Comparison of ENCODE assay signal across 16 cellular contexts in the genomic region with DNA sequence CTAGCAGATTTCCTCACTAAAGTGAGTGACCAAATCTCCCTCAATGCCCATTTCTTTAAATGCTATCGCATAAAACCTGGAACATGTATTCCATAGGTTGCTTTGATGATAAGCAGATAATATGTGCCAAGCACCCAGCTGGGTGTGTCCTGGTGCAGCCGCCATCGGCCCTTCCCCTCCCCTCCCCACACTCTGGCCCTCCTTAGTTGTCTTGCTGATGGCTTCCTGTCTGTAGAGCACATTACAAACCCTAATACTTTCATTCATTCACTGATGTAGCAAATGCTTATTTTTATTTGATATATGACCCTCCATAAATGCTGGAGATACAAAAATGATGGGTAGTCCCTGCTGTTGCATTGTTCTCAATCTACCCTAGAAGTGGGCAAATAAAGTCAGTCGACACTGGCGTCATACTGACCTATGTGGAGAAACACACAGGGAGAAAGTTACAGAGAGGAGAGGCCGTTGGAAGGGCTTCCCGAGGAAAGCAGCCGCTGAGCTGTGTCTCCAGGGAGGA. TPM values are rescaled to one million over a fixed set of nuclear protein-coding genes. Genes with fewer than 3 reads are reported as not detected.
DNase-seq lines count a peak whose midpoint lies in the region; ATAC-seq and TF ChIP-seq lines count a peak whose summit lies in the region.
"Had no signal": no experiment of that assay in that cellular context is flagged by ENCODE, and none has a peak within 500 bp of the region (broad histone marks: within the 10 kb centered on the region; RNA-seq: fewer than 3 reads in every experiment).

No MANE protein-coding gene starts in this region.

- peaks cover 70% of the 10 kb centered on the region for H3K4me1 Mint-ChIP-seq in activated CD4-positive, alpha-beta T cell treated with anti-CD3 and anti-CD28 coated beads, Interleukin-2, amount 10 ng/mL, durations not matched to agents 24 days and 14 days
- peaks cover 70% of the 10 kb centered on the region for H3K4me1 Mint-ChIP-seq in nephron progenitor cell

- intact Hi-C loops in activated CD4-positive, alpha-beta T cell treated with anti-CD3 and anti-CD28 coated beads, Interleukin-2, amount 10 ng/mL, durations not matched to agents 24 days and 14 days (cut with micrococcal nuclease), result loop anchor here (5.0 to 10.0 kb wide), 3 partner anchors 136 to 611 kb away; partner anchors contain the start of gene RSU1

- no peaks in the 10 kb centered on the region for H3K9me3 ChIP-seq in WERI-Rb-1 (ENCODE audit: severe bottlenecking)
- H3K9me3 ChIP-seq: ascending aorta, Caco-2, pancreas, testis had no signal

- no peaks in the 10 kb centered on the region for H3K27me3 ChIP-seq in WERI-Rb-1 (ENCODE audit: insufficient read depth, low read depth, severe bottlenecking)
- H3K27me3 ChIP-seq: ascending aorta, pancreas, testis had no signal

- peak overlapping the region; percentile 78 for H3K4me3 Mint-ChIP-seq in activated CD4-positive, alpha-beta T cell treated with anti-CD3 and anti-CD28 coated beads, Interleukin-2, amount 10 ng/mL, durations not matched to agents 24 days and 14 days
- no peak overlapping the region for H3K4me3 Mint-ChIP-seq in nephron progenitor cell

- TF ChIP-seq CTCF in nephron progenitor cell (IDR thresholded peaks at IDR 0.05), result no peak
- no peak for TF ChIP-seq CTCF in foreskin fibroblast (IDR thresholded peaks at IDR 0.05; ENCODE audit: low read depth, low read length)
- no peak for TF ChIP-seq CTCF in WERI-Rb-1 (IDR thresholded peaks at IDR 0.05; ENCODE audit: low read depth, low read length)

- no peaks in the 10 kb centered on the region for H3K36me3 Mint-ChIP-seq in activated CD4-positive, alpha-beta T cell treated with anti-CD3 and anti-CD28 coated beads, Interleukin-2, amount 10 ng/mL, durations not matched to agents 24 days and 14 days (ENCODE audit: low read depth)
- H3K36me3 Mint-ChIP-seq in activated naive CD4-positive, alpha-beta T cell treated with anti-CD3 and anti-CD28 coated beads, Interleukin-2, amount 50 U/mL, for 72 hours, result no peaks in the 10 kb centered on the region
- H3K36me3 Mint-ChIP-seq in nephron progenitor cell (ENCODE audit: low read depth), result no peaks in the 10 kb centered on the region

- ATAC-seq in activated naive CD4-positive, alpha-beta T cell treated with anti-CD3 and anti-CD28 coated beads, Interleukin-2, amount 50 U/mL, for 72 hours, result peak in 1 of 2 donors; percentile 29
- ATAC-seq in HG03521 (IDR thresholded peaks at IDR 0.05; ENCODE audit: unreplicated experiment), result no peak
- ATAC-seq: pancreas had no signal

- peaks cover 8% of the 10 kb centered on the region for H3K27me3 Mint-ChIP-seq in activated CD4-positive, alpha-beta T cell treated with anti-CD3 and anti-CD28 coated beads, Interleukin-2, amount 10 ng/mL, durations not matched to agents 24 days and 14 days
- H3K27me3 Mint-ChIP-seq in nephron progenitor cell (ENCODE audit: low read depth, poor library complexity), result no peaks in the 10 kb centered on the region

- peak overlapping the region; percentile 79 for H3K27ac Mint-ChIP-seq in activated CD4-positive, alpha-beta T cell treated with anti-CD3 and anti-CD28 coated beads, Interleukin-2, amount 10 ng/mL, durations not matched to agents 24 days and 14 days
- H3K27ac Mint-ChIP-seq in activated naive CD4-positive, alpha-beta T cell treated with anti-CD3 and anti-CD28 coated beads, Interleukin-2, amount 50 U/mL, for 72 hours, result peak overlapping the region; percentile 73 to 93
- peak overlapping the region; percentile 12 for H3K27ac Mint-ChIP-seq in nephron progenitor cell

- peak overlapping the region; percentile 50 for H3K4me3 ChIP-seq in Jurkat, Clone E6-1 (ENCODE audit: low read length)
- H3K4me3 ChIP-seq in foreskin fibroblast (ENCODE audit: low read depth in 1 of 2, low read length in 2 of 2), result no peak overlapping the region
- H3K4me3 ChIP-seq in WERI-Rb-1 (ENCODE audit: low read depth, low read length), result no peak overlapping the region
- H3K4me3 ChIP-seq: ascending aorta, pancreas, testis had no signal

- DNase-seq in activated CD4-positive, alpha-beta T cell treated with anti-CD3 and anti-CD28 coated beads, Interleukin-2, amount 10 ng/mL, durations not matched to agents 24 days and 14 days, result peak; percentile 62
- DNase-seq in activated CD4-positive, alpha-beta T cell treated with anti-CD3 and anti-CD28 coated beads for 48 hours, result no peak
- DNase-seq in Jurkat, Clone E6-1 (ENCODE audit: low read depth, low spot score), result no peak
- DNase-seq in activated naive CD4-positive, alpha-beta T cell treated with anti-CD3 and anti-CD28 coated beads, Interleukin-2, amount 50 U/mL, for 72 hours (ENCODE audit: low spot score in 2 of 2), result no peak
- DNase-seq in nephron progenitor cell (no peak), foreskin fibroblast (no peak), WERI-Rb-1 (no peak)
- DNase-seq: 8988T, Caco-2, NCI-H1436 treated with DMSO at 0.1 percent for 48 hours, NCI-H510A, pancreas, testis had no signal

- H3K27ac ChIP-seq in WERI-Rb-1, result no peak overlapping the region
- H3K27ac ChIP-seq: ascending aorta, pancreas, testis had no signal

- H3K9me3 Mint-ChIP-seq in activated CD4-positive, alpha-beta T cell treated with anti-CD3 and anti-CD28 coated beads, Interleukin-2, amount 10 ng/mL, durations not matched to agents 24 days and 14 days, result no peaks in the 10 kb centered on the region
- no peaks in the 10 kb centered on the region for H3K9me3 Mint-ChIP-seq in activated naive CD4-positive, alpha-beta T cell treated with anti-CD3 and anti-CD28 coated beads, Interleukin-2, amount 50 U/mL, for 72 hours
- no peaks in the 10 kb centered on the region for H3K9me3 Mint-ChIP-seq in nephron progenitor cell

- no peaks in the 10 kb centered on the region for H3K36me3 ChIP-seq in WERI-Rb-1
- H3K36me3 ChIP-seq: ascending aorta, pancreas had no signal

RNA-seq across cellular contexts. Expression of gene ST8SIA6, which starts 26.2 kb away (rescaled TPM):
- total RNA-seq in activated CD4-positive, alpha-beta T cell treated with anti-CD3 and anti-CD28 coated beads, Interleukin-2, amount 10 ng/mL, durations not matched to agents 24 days and 14 days, result not detected in 2 replicates
- polyA plus RNA-seq in Jurkat, Clone E6-1 (2012; ENCODE audit: insufficient read depth, insufficient read length), result 0.50 TPM
- total RNA-seq in activated naive CD4-positive, alpha-beta T cell treated with anti-CD3 and anti-CD28 coated beads, Interleukin-2, amount 50 U/mL, for 72 hours, result under 1 TPM in 1 of 2 donors, not detected in 1; 0.10 TPM
- total RNA-seq: activated CD8-positive, alpha-beta memory T cell treated with anti-CD3 and anti-CD28 coated beads for 36 hours; ascending aorta had no signal

Comparison
In these comparisons a context has a peak if more than half of its experiments do, and no peak if none do; other contexts are left out.
1. H3K27ac Mint-ChIP-seq: peak in every context shown above with its lines; median percentile 83 in activated naive CD4-positive, alpha-beta T cell treated with anti-CD3 and anti-CD28 coated beads, Interleukin-2, amount 50 U/mL, for 72 hours; 79 in activated CD4-positive, alpha-beta T cell treated with anti-CD3 and anti-CD28 coated beads, Interleukin-2, amount 10 ng/mL, durations not matched to agents 24 days and 14 days; 12 in nephron progenitor cell.